ENCODE assay signal across 27 cellular contexts in the genomic region with DNA sequence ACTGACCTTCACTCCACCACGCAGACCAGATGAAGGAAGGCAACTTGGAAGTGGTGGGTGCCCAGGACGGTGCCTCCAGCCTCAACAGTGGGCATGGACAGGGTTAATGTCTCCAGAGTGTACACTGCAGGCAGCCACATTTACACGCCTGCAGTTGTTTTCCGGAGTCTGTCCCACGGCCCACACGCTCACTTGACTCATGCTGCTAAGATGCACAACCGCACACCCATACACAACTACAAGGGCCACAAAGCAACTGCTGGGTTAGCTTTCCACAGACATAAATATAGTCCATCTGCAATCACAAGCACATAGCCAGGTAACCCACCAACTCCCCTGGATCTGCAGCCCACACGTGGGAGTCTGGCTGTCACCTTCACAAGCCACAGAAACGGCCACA. TPM values are rescaled to one million over a fixed set of nuclear protein-coding genes. Genes with fewer than 3 reads are reported as not detected.
DNase-seq lines count a peak whose midpoint lies in the region; ATAC-seq, FAIRE-seq and TF ChIP-seq lines count a peak whose summit lies in the region.
"Had no signal": no experiment of that assay in that cellular context is flagged by ENCODE, and none has a peak within 500 bp of the region (broad histone marks: within the 10 kb centered on the region; RNA-seq: fewer than 3 reads in every experiment).

No MANE protein-coding gene starts in this region.

- WGBS in heart right ventricle, 2 donors = 70 to 71% methylated on average over 9 of the region's 9 CpGs
- WGBS in K562 (ENCODE audit: insufficient coverage, low coverage, missing lambda C conversion rate) = 61% methylated on average over 9 of the region's 9 CpGs

- CTCF ChIA-PET in K562 (lab: Yijun Ruan, JAX; ENCODE audit: low intra/inter-chr PET ratio) (interaction anchor here (1.4 to 3.8 kb wide), 2 partner anchors 55 to 56 kb away, joined by 7 to 25 read pairs; no protein-coding TSS in a partner anchor), Calu3 (lab: Charles Lee) (interaction anchor here (1.7 kb wide), 1 partner anchor 56 kb away, joined by 5 read pairs; no protein-coding TSS in a partner anchor)

- H3K27me3 Mint-ChIP-seq in neural progenitor cell (ENCODE audit: insufficient read depth, low read depth) (peaks cover 9% of the 10 kb centered on the region), Calu3 (ENCODE audit: unreplicated experiment) (no peaks in the 10 kb centered on the region)
- H3K27me3 Mint-ChIP-seq: activated naive CD8-positive, alpha-beta T cell treated with anti-CD3 and anti-CD28 coated beads for 36 hours; progenitor cell of endocrine pancreas had no signal

- no peak for TF ChIP-seq POLR2A in K562 (conservative IDR thresholded peaks at IDR 0.05)

- H3K4me1 ChIP-seq in heart right ventricle = peaks cover 0 to 19% (median 0%) of the 10 kb centered on the region in 9 donors
- H3K4me1 ChIP-seq in K562 (replicated peaks in 1 of 2; ENCODE audit: control insufficient read depth in 2 of 2, insufficient read depth in 2 of 2, low read length in 2 of 2) = peaks cover 10 to 15% of the 10 kb centered on the region in 2 experiments; a peak in 4 of 5 replicates
- H3K4me1 ChIP-seq in neural progenitor cell = no peaks in the 10 kb centered on the region
- H3K4me1 ChIP-seq: transverse colon had no signal

- H2AFZ ChIP-seq in K562 (ENCODE audit: low read depth, low read length) (peak overlapping the region; percentile 98; the same call in 1 of the 2 replicates), neural progenitor cell (replicated peaks) (no peak overlapping the region)

- H3K36me3 ChIP-seq in heart right ventricle = no peaks in the 10 kb centered on the region
- H3K36me3 ChIP-seq in K562 (ENCODE audit: control insufficient read depth, insufficient read depth, low read length) = no peaks in the 10 kb centered on the region
- no peaks in the 10 kb centered on the region for H3K36me3 ChIP-seq in neural progenitor cell
- H3K36me3 ChIP-seq: transverse colon, WERI-Rb-1 had no signal

- TF ChIP-seq EP300 in K562 (IDR thresholded peaks at IDR 0.05; ENCODE audit: low read length) = no peak

- H3K9me3 Mint-ChIP-seq in neural progenitor cell (no peaks in the 10 kb centered on the region), Calu3 (ENCODE audit: low read depth, unreplicated experiment) (no peaks in the 10 kb centered on the region)
- H3K9me3 Mint-ChIP-seq: activated naive CD8-positive, alpha-beta T cell treated with anti-CD3 and anti-CD28 coated beads for 36 hours; neural crest cell had no signal

- TF ChIP-seq RAD21 in K562 (CRISPR knock-in tag; conservative IDR thresholded peaks at IDR 0.05 in 1 of 2, IDR thresholded peaks at IDR 0.05 in 1 of 2) = no peak

- H4K20me1 ChIP-seq in K562 (replicated peaks; ENCODE audit: control insufficient read depth, insufficient read depth, low read length) (no peaks in the 10 kb centered on the region), neural progenitor cell (ENCODE audit: low read depth) (no peaks in the 10 kb centered on the region)

- H3K79me2 ChIP-seq in K562 (ENCODE audit: control insufficient read depth, insufficient read depth, low read length) (no peaks in the 10 kb centered on the region), neural progenitor cell (ENCODE audit: low read depth) (no peaks in the 10 kb centered on the region)

- intact Hi-C loops in heart right ventricle (cut with DNase I) (loop anchor here in 4 of 10 donors (5.0 to 10.0 kb wide), 4 partner anchors 51 to 368 kb away; partner anchors contain the start of genes CEACAM21 (in 1 of the 4), DMAC2 (in 1 of the 4) and TGFB1 (in 1 of the 4)), cardiac septum (cut with DNase I) (loop anchor here (5.0 kb wide), 1 partner anchor 231 kb away; the partner anchor contains the start of gene DMAC2), K562 (cut with micrococcal nuclease) (loop anchor here (10.0 kb wide), 1 partner anchor 238 kb away; the partner anchor contains the start of gene ERICH4), Calu3 (cut with micrococcal nuclease; ENCODE audit: unreplicated experiment) (no loop called here)

- H3K36me3 Mint-ChIP-seq in neural progenitor cell = no peaks in the 10 kb centered on the region
- peaks cover 4% of the 10 kb centered on the region for H3K36me3 Mint-ChIP-seq in Calu3 (ENCODE audit: insufficient read depth, unreplicated experiment)
- H3K36me3 Mint-ChIP-seq: activated naive CD8-positive, alpha-beta T cell treated with anti-CD3 and anti-CD28 coated beads for 36 hours had no signal

- in situ Hi-C loops in K562 (cut with MboI) = loop anchor here (10.0 kb wide), 1 partner anchor 368 kb away; the partner anchor contains the start of gene CEACAM21

- H3K27me3 ChIP-seq in heart right ventricle (no peaks in the 10 kb centered on the region), K562 (ENCODE audit: control insufficient read depth in 2 of 2, insufficient read depth in 2 of 2, low read length in 2 of 2) (peaks cover 0 to 7% of the 10 kb centered on the region in 2 experiments; a peak in 2 of 5 replicates), neural progenitor cell (no peaks in the 10 kb centered on the region)
- H3K27me3 ChIP-seq: transverse colon had no signal

- H3K27ac ChIP-seq in heart right ventricle (peak overlapping the region in 6 of 10 donors; percentile 63 to 75 (median 70)), K562 (ENCODE audit: extremely low read depth, low read depth, low read length) (no peak overlapping the region), neural progenitor cell (no peak overlapping the region)
- H3K27ac ChIP-seq: WERI-Rb-1 had no signal

- H3K4me2 ChIP-seq in K562 (ENCODE audit: insufficient read depth, low read length) (no peak overlapping the region), neural progenitor cell (no peak overlapping the region)
- H3K4me2 ChIP-seq: SK-N-SH had no signal

- H3K9me1 ChIP-seq in K562 (ENCODE audit: control insufficient read depth, insufficient read depth, low read length) = no peaks in the 10 kb centered on the region

- H3K9me3 ChIP-seq in heart right ventricle = no peaks in the 10 kb centered on the region
- H3K9me3 ChIP-seq in K562 (replicated peaks; ENCODE audit: control insufficient read depth, insufficient read depth, low read depth, low read length) = no peaks in the 10 kb centered on the region
- H3K9me3 ChIP-seq in neural progenitor cell (ENCODE audit: low read depth) = no peaks in the 10 kb centered on the region
- H3K9me3 ChIP-seq: SK-N-SH, spleen, transverse colon had no signal

- DNase-seq in heart right ventricle (no peak), cardiac septum (ENCODE audit: low spot score) (no peak), K562 (ENCODE audit: extremely low read depth in 1 of 4, low spot score in 3 of 4) (no peak), neural progenitor cell (ENCODE audit: low spot score) (no peak), urothelium cell line (ENCODE audit: low spot score) (no peak), Calu3 (no peak)
- DNase-seq in activated CD8-positive, alpha-beta memory T cell treated with anti-CD3 and anti-CD28 coated beads for 24 hours = no peak
- DNase-seq: activated CD8-positive, alpha-beta memory T cell treated with anti-CD3 and anti-CD28 coated beads, Interleukin-2, amount 50 U/mL, for 48 hours; activated naive CD8-positive, alpha-beta T cell treated with anti-CD3 and anti-CD28 coated beads for 36 hours; effector CD8-positive, alpha-beta T cell; H7; KG1; NCI-H1694; NCI-H2171; NCI-H526; SK-N-SH; spleen; stimulated activated CD4-positive, alpha-beta T cell treated with anti-CD3 and anti-CD28 coated beads, Interleukin-4, amount 100 ng/mL, for 1 hour; stimulated activated naive CD8-positive, alpha-beta T cell treated with anti-CD3 and anti-CD28 coated beads, Interleukin-15, Interleukin-2, amounts not matched to agents 100 U/mL and 50 U/mL, for 24 hours; transverse colon; WERI-Rb-1 had no signal

- peaks cover 4% of the 10 kb centered on the region for H3F3A ChIP-seq in neural progenitor cell (ENCODE audit: low read depth)

- BruUV-seq in K562 (replicated peaks; lab: Mats Ljungman, UMichigan) (no TSS peak), Calu3 (replicated peaks; lab: Mats Ljungman, UMichigan) (no TSS peak)

- no peak for ATAC-seq in heart right ventricle
- ATAC-seq in K562 = no peak
- no peak for ATAC-seq in GM18498 (IDR thresholded peaks at IDR 0.05; ENCODE audit: unreplicated experiment)

- FAIRE-seq in K562 (lab: Jason Lieb, UNC) (no peak), urothelium cell line (lab: Jason Lieb, UNC) (peak; percentile 13)
- FAIRE-seq: D721Med had no signal

- TF ChIP-seq CTCF in heart right ventricle (IDR thresholded peaks at IDR 0.05) (no peak), K562 (IDR thresholded peaks at IDR 0.05 in 2 of 3, conservative IDR thresholded peaks at IDR 0.05 in 1 of 3; ENCODE audit: insufficient read depth in 2 of 3, low read depth in 1 of 3, low read length in 3 of 3) (no peak), neural progenitor cell (IDR thresholded peaks at IDR 0.05) (no peak), Calu3 (IDR thresholded peaks at IDR 0.05; ENCODE audit: unreplicated experiment) (no peak)

- POLR2A ChIA-PET in K562 (lab: Yijun Ruan, JAX) = interaction anchor here (0.7 kb wide), 1 partner anchor 71 kb away, joined by 3 read pairs; no protein-coding TSS in a partner anchor

- H3K9ac ChIP-seq in K562 (ENCODE audit: insufficient read depth in 1 of 2, low read depth in 2 of 2, low read length in 2 of 2) (peak overlapping the region in 1 of 2 experiments; percentile 47; a peak in 2 of 4 replicates), neural progenitor cell (no peak overlapping the region)
- H3K9ac ChIP-seq: SK-N-SH had no signal

- no peak overlapping the region for H3K4me3 ChIP-seq in heart right ventricle
- no peak overlapping the region for H3K4me3 ChIP-seq in K562
- H3K4me3 ChIP-seq in neural progenitor cell = no peak overlapping the region
- H3K4me3 ChIP-seq: spleen, transverse colon had no signal

- peak overlapping the region; percentile 26 for H3K27ac Mint-ChIP-seq in neural progenitor cell
- no peak overlapping the region for H3K27ac Mint-ChIP-seq in Calu3 (ENCODE audit: unreplicated experiment)
- H3K27ac Mint-ChIP-seq: activated naive CD8-positive, alpha-beta T cell treated with anti-CD3 and anti-CD28 coated beads for 36 hours had no signal

- H3K4me1 Mint-ChIP-seq in neural progenitor cell = peaks cover 5% of the 10 kb centered on the region
- peaks cover 13% of the 10 kb centered on the region for H3K4me1 Mint-ChIP-seq in Calu3 (ENCODE audit: low read depth, unreplicated experiment)

- no peak overlapping the region for H3K4me3 Mint-ChIP-seq in neural progenitor cell
- H3K4me3 Mint-ChIP-seq in Calu3 (ENCODE audit: low read depth, unreplicated experiment) = no peak overlapping the region
- H3K4me3 Mint-ChIP-seq: activated naive CD8-positive, alpha-beta T cell treated with anti-CD3 and anti-CD28 coated beads for 36 hours; neural crest cell had no signal

RNA-seq across cellular contexts. Expression of gene AXL, which starts 12.6 kb away (rescaled TPM):
- total RNA-seq in heart right ventricle (10 to 100 TPM in 4 of 10 donors, 1 to 10 TPM in 6; 6.5 to 22.8 (median 9.8) TPM), cardiac septum (13.0 TPM), K562 (2014; rRNA removed) (1.6 and 2.6 TPM in 2 replicates), K562 (2014; rRNA removed; fragmentation: Illumina TruSeq; extraction: Trizol) (1.2 and 1.4 TPM in 2 replicates), K562 (2015; rRNA removed; fragmentation: Illumina TruSeq; extraction: Trizol) (0.79 and 0.80 TPM in 2 replicates), K562 (2021) (3.0 and 3.4 TPM in 2 replicates), neural progenitor cell (ENCODE audit: low replicate concordance) (24.7 and 45.6 TPM in 2 replicates), Calu3 (2022) (107 and 118 TPM in 2 replicates)
- polyA plus RNA-seq in heart right ventricle (10 to 100 TPM in 1 of 2 donors, 1 to 10 TPM in 1; 7.9 to 13.0 TPM), K562 (2011; rRNA removed) (6.0 and 6.6 TPM in 2 replicates), K562 (2014; fragmentation: Illumina TruSeq; extraction: Trizol) (1.6 and 2.0 TPM in 2 replicates), K562 (2014; fragmentation: Nextera tagmentation; extraction: Ambion mirVana) (1 to 10 TPM; 1.9 to 2.0 TPM), K562 (2014; rRNA removed) (1.1 and 1.2 TPM in 2 replicates)
- 5.6 and 26.9 TPM in 2 replicates for total RNA-seq in K562 (2011; cell fraction: chromatin; rRNA removed; ENCODE audit: low replicate concordance)
- 15.1 and 31.7 TPM in 2 replicates for total RNA-seq in K562 (2011; cell fraction: nucleolus; rRNA removed)
- 14.5 and 18.9 TPM in 2 replicates for total RNA-seq in K562 (2011; cell fraction: nucleoplasm; rRNA removed)
- polyA plus RNA-seq in K562 (2011; cell fraction: cytosol; rRNA removed) = 5.2 and 17.6 TPM in 2 replicates
- 3.2 and 12.0 TPM in 2 replicates for polyA plus RNA-seq in K562 (2011; cell fraction: nucleus; rRNA removed)
- polyA plus RNA-seq in K562 (2012) = 1.4 and 3.0 TPM in 2 replicates
- 20.1 and 36.0 TPM in 2 replicates for polyA minus RNA-seq in K562 (2011; rRNA and poly(A)+ RNA removed)
- 21.2 and 32.5 TPM in 2 replicates for polyA minus RNA-seq in K562 (2011; cell fraction: cytosol; rRNA and poly(A)+ RNA removed)
- polyA minus RNA-seq in K562 (2011; cell fraction: nucleus; rRNA and poly(A)+ RNA removed) = 4.9 and 8.2 TPM in 2 replicates
- total RNA-seq: T-helper 2 cell treated with Interferon-gamma antibody and Interleukin-4, amounts not matched to agents 100 ng/mL and 5 ng/mL, for 36 hours had no signal

RNA-seq across cellular contexts. Expression of gene CYP2S1, which starts 13.4 kb away (rescaled TPM):
- total RNA-seq in heart right ventricle (1 to 10 TPM in 1 of 10 donors, under 1 TPM in 4, not detected in 5; 0.42 to 1.1 (median 0.59) TPM), cardiac septum (0.48 TPM), K562 (2014; rRNA removed) (0.41 and 2.7 TPM in 2 replicates), K562 (2014; rRNA removed; fragmentation: Illumina TruSeq; extraction: Trizol) (0.13 and 0.18 TPM in 2 replicates), K562 (2015; rRNA removed; fragmentation: Illumina TruSeq; extraction: Trizol) (0.07 and 0.15 TPM in 2 replicates), K562 (2021) (1.9 and 2.6 TPM in 2 replicates), neural progenitor cell (ENCODE audit: low replicate concordance) (2.0 and 8.3 TPM in 2 replicates), Calu3 (2022) (4.9 and 8.9 TPM in 2 replicates)
- polyA plus RNA-seq in heart right ventricle (under 1 TPM; 0.29 to 0.30 TPM), K562 (2011; rRNA removed) (0.46 and 0.60 TPM in 2 replicates), K562 (2014; fragmentation: Illumina TruSeq; extraction: Trizol) (0.71 and 0.79 TPM in 2 replicates), K562 (2014; fragmentation: Nextera tagmentation; extraction: Ambion mirVana) (under 1 TPM; 0.13 to 0.20 TPM), K562 (2014; rRNA removed) (0.48 and 0.77 TPM in 2 replicates)
- total RNA-seq in K562 (2011; cell fraction: chromatin; rRNA removed; ENCODE audit: low replicate concordance) = 0.90 and 1.3 TPM in 2 replicates
- total RNA-seq in K562 (2011; cell fraction: nucleolus; rRNA removed) = 2.0 TPM in 2 replicates
- 1.0 and 1.5 TPM in 2 replicates for total RNA-seq in K562 (2011; cell fraction: nucleoplasm; rRNA removed)
- polyA plus RNA-seq in K562 (2011; cell fraction: cytosol; rRNA removed) = 0.37 and 0.95 TPM in 2 replicates
- polyA plus RNA-seq in K562 (2011; cell fraction: nucleus; rRNA removed) = 0.97 and 4.3 TPM in 2 replicates
- polyA plus RNA-seq in K562 (2012) = 1.1 and 2.8 TPM in 2 replicates
- 0.33 and 0.42 TPM in 2 replicates for polyA minus RNA-seq in K562 (2011; rRNA and poly(A)+ RNA removed)
- 0.76 and 1.5 TPM in 2 replicates for polyA minus RNA-seq in K562 (2011; cell fraction: cytosol; rRNA and poly(A)+ RNA removed)
- 0.22 and 0.27 TPM in 2 replicates for polyA minus RNA-seq in K562 (2011; cell fraction: nucleus; rRNA and poly(A)+ RNA removed)
- total RNA-seq: chondrocyte, neural crest cell had no signal

RNA-seq across cellular contexts. Expression of gene HNRNPUL1, which starts 57.7 kb away (rescaled TPM):
- total RNA-seq in heart right ventricle (100 to 1,000 TPM; 101 to 151 (median 108) TPM), cardiac septum (109 TPM), K562 (2014; rRNA removed) (85.0 and 99.3 TPM in 2 replicates), K562 (2014; rRNA removed; fragmentation: Illumina TruSeq; extraction: Trizol) (69.9 and 78.2 TPM in 2 replicates), K562 (2015; rRNA removed; fragmentation: Illumina TruSeq; extraction: Trizol) (85.9 and 88.7 TPM in 2 replicates), K562 (2021) (196 and 211 TPM in 2 replicates), neural progenitor cell (ENCODE audit: low replicate concordance) (126 and 188 TPM in 2 replicates), Calu3 (2022) (320 and 370 TPM in 2 replicates)
- polyA plus RNA-seq in heart right ventricle (10 to 100 TPM; 55.5 to 65.6 TPM), K562 (2011; rRNA removed) (39.2 and 59.3 TPM in 2 replicates), K562 (2014; fragmentation: Illumina TruSeq; extraction: Trizol) (138 and 160 TPM in 2 replicates), K562 (2014; fragmentation: Nextera tagmentation; extraction: Ambion mirVana) (1 to 10 TPM; 7.3 to 9.4 TPM), K562 (2014; rRNA removed) (93.8 and 107 TPM in 2 replicates)
- total RNA-seq in K562 (2011; cell fraction: chromatin; rRNA removed; ENCODE audit: low replicate concordance) = 232 and 237 TPM in 2 replicates
- total RNA-seq in K562 (2011; cell fraction: nucleolus; rRNA removed) = 95.1 and 105 TPM in 2 replicates
- 117 and 149 TPM in 2 replicates for total RNA-seq in K562 (2011; cell fraction: nucleoplasm; rRNA removed)
- 36.1 and 60.0 TPM in 2 replicates for polyA plus RNA-seq in K562 (2011; cell fraction: cytosol; rRNA removed)
- polyA plus RNA-seq in K562 (2011; cell fraction: nucleus; rRNA removed) = 43.7 and 55.9 TPM in 2 replicates
- polyA plus RNA-seq in K562 (2012) = 121 and 132 TPM in 2 replicates
- 53.3 and 64.4 TPM in 2 replicates for polyA minus RNA-seq in K562 (2011; rRNA and poly(A)+ RNA removed)
- polyA minus RNA-seq in K562 (2011; cell fraction: cytosol; rRNA and poly(A)+ RNA removed) = 50.4 and 56.1 TPM in 2 replicates
- polyA minus RNA-seq in K562 (2011; cell fraction: nucleus; rRNA and poly(A)+ RNA removed) = 40.3 and 68.6 TPM in 2 replicates

Comparison
In these comparisons a context has a peak if more than half of its experiments do, and no peak if none do; other contexts are left out.
1. H3K27ac ChIP-seq: peak in heart right ventricle (6 of 10); none in K562 (single experiment) and neural progenitor cell (single experiment).